1 cellular context compared by ENCODE assay signal in genomic region chr22:38943181-38943580, GRCh38.
TF ChIP-seq lines count a peak whose summit lies in the region.

No MANE protein-coding gene starts in this region.

TF ChIP-seq in GM12878, 131 proteins besides CTCF, POLR2A, EP300 and RAD21 (continued from another document):
- no peak for TF ChIP-seq PKNOX1 (IDR thresholded peaks at IDR 0.05)
- TF ChIP-seq IKZF1 (conservative IDR thresholded peaks at IDR 0.05): peak; percentile 28; the same call in 1 of the 2 replicates
- TF ChIP-seq IKZF2 (IDR thresholded peaks at IDR 0.05): 0 out of 4 replicates have a peak, but pooled peaks have one; percentile 32 to 33
- no peak for TF ChIP-seq ATF3 (IDR thresholded peaks at IDR 0.05; ENCODE audit: borderline replicate concordance, extremely low read depth, low read depth, low read length)
